In the genomic region with DNA sequence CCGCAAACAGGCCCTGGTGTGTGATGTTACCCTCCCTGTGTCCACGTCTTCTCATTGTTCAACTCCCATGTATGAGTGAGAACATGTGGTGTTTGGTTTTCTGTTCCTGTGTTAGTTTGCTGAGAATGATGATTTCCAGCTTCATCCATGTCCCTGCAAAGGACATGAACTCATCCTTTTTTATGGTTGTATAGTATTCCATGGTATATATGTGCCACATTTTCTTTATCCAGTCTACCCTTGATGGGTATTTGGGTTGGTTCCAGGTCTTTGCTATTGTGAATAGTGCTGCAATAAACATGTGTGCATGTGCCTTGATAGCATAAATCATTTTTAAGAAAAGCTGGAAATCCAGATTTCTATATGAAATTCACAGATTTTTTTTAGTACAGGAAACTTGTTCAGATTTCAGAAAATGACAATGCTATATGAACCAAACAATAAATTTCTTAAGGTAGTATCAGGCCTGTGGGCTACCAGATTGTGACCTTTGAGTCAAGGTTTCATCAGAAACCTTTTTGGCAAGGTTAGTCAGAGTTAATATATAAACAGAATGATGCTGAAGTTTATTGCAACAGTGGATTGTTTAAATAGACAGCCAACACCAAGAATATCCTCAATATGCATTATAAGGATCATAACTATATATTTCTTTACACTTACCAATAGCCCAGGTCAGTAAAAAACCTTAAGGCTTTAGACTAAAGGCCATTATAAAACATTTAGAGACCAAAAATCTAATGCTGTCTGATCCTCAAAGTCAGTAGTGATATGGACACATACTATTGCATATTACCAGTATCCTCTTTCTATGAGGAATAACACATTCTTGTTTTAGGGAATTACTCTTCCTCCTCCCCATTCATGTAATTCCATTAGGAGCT, we compare ENCODE assay signal across 1 cellular context.
TF ChIP-seq lines count a peak whose summit lies in the region.

No MANE protein-coding gene starts in this region.

TF ChIP-seq in HepG2, 621 proteins besides CTCF, POLR2A, EP300 and RAD21 (continued from another document):
- TF ChIP-seq, protein P1, sequence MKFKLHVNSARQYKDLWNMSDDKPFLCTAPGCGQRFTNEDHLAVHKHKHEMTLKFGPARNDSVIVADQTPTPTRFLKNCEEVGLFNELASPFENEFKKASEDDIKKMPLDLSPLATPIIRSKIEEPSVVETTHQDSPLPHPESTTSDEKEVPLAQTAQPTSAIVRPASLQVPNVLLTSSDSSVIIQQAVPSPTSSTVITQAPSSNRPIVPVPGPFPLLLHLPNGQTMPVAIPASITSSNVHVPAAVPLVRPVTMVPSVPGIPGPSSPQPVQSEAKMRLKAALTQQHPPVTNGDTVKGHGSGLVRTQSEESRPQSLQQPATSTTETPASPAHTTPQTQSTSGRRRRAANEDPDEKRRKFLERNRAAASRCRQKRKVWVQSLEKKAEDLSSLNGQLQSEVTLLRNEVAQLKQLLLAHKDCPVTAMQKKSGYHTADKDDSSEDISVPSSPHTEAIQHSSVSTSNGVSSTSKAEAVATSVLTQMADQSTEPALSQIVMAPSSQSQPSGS (CRISPR knock-in tag; IDR thresholded peaks at IDR 0.05): no peak
- TF ChIP-seq FOXP1 (IDR thresholded peaks at IDR 0.05) (no peak), FOXP1 (CRISPR knock-in tag; IDR thresholded peaks at IDR 0.05) (0 out of 2 replicates have a peak, but pooled peaks have one; percentile 34), NR2C2 (CRISPR knock-in tag; IDR thresholded peaks at IDR 0.05; ENCODE audit: borderline replicate concordance) (0 out of 2 replicates have a peak, but pooled peaks have one; percentile 25), RFXAP (CRISPR knock-in tag; IDR thresholded peaks at IDR 0.05; ENCODE audit: borderline replicate concordance) (no peak), ZFP36L2 (CRISPR knock-in tag; IDR thresholded peaks at IDR 0.05) (no peak), ZNF724P (CRISPR knock-in tag; IDR thresholded peaks at IDR 0.05; ENCODE audit: borderline replicate concordance) (no peak), ZBTB21 (CRISPR knock-in tag; IDR thresholded peaks at IDR 0.05) (no peak), THAP11 (CRISPR knock-in tag; IDR thresholded peaks at IDR 0.05) (0 out of 2 replicates have a peak, but pooled peaks have one; percentile 35), SAP130 (CRISPR knock-in tag; IDR thresholded peaks at IDR 0.05; ENCODE audit: low read depth) (0 out of 2 replicates have a peak, but pooled peaks have one; percentile 21), SIX1 (CRISPR knock-in tag; IDR thresholded peaks at IDR 0.05; ENCODE audit: borderline replicate concordance) (no peak), SOX6 (IDR thresholded peaks at IDR 0.05) (no peak), SOX6 (CRISPR knock-in tag; IDR thresholded peaks at IDR 0.05) (peak; percentile 22; the same call in 1 of the 2 replicates), ZNF432 (CRISPR knock-in tag; IDR thresholded peaks at IDR 0.05; ENCODE audit: borderline replicate concordance) (no peak), ZNF879 (CRISPR knock-in tag; IDR thresholded peaks at IDR 0.05) (no peak), GATAD2A (CRISPR knock-in tag; IDR thresholded peaks at IDR 0.05) (peak; percentile 79), RCOR2 (CRISPR knock-in tag; IDR thresholded peaks at IDR 0.05) (no peak), PPARG (CRISPR knock-in tag; conservative IDR thresholded peaks at IDR 0.05) (0 out of 2 replicates have a peak, but pooled peaks have one; percentile 10), KDM3A (CRISPR knock-in tag; IDR thresholded peaks at IDR 0.05; ENCODE audit: low read depth) (no peak), RARA (CRISPR knock-in tag; IDR thresholded peaks at IDR 0.05) (0 out of 2 replicates have a peak, but pooled peaks have one; percentile 38), CCDC6 (CRISPR knock-in tag; IDR thresholded peaks at IDR 0.05) (no peak)
- TF ChIP-seq, protein P2, sequence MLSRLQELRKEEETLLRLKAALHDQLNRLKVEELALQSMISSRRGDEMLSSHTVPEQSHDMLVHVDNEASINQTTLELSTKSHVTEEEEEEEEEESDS (CRISPR knock-in tag; IDR thresholded peaks at IDR 0.05; ENCODE audit: borderline replicate concordance): no peak
- TF ChIP-seq, protein P3, sequence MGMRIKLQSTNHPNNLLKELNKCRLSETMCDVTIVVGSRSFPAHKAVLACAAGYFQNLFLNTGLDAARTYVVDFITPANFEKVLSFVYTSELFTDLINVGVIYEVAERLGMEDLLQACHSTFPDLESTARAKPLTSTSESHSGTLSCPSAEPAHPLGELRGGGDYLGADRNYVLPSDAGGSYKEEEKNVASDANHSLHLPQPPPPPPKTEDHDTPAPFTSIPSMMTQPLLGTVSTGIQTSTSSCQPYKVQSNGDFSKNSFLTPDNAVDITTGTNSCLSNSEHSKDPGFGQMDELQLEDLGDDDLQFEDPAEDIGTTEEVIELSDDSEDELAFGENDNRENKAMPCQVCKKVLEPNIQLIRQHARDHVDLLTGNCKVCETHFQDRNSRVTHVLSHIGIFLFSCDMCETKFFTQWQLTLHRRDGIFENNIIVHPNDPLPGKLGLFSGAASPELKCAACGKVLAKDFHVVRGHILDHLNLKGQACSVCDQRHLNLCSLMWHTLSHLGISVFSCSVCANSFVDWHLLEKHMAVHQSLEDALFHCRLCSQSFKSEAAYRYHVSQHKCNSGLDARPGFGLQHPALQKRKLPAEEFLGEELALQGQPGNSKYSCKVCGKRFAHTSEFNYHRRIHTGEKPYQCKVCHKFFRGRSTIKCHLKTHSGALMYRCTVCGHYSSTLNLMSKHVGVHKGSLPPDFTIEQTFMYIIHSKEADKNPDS (CRISPR knock-in tag; IDR thresholded peaks at IDR 0.05): no peak
- TF ChIP-seq, protein P4, sequence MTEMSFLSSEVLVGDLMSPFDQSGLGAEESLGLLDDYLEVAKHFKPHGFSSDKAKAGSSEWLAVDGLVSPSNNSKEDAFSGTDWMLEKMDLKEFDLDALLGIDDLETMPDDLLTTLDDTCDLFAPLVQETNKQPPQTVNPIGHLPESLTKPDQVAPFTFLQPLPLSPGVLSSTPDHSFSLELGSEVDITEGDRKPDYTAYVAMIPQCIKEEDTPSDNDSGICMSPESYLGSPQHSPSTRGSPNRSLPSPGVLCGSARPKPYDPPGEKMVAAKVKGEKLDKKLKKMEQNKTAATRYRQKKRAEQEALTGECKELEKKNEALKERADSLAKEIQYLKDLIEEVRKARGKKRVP (CRISPR knock-in tag; IDR thresholded peaks at IDR 0.05): peak in 1 of 2 experiments; percentile 91; a peak in 2 of 4 replicates
